Comparison of ENCODE assay signal across 22 cellular contexts in genomic region chr6:133748628-133749027, GRCh38.
"Had no signal": no experiment of that assay in that cellular context is flagged by ENCODE, and none has a peak within 500 bp of the region (broad histone marks: within the 10 kb centered on the region; RNA-seq: fewer than 3 reads in every experiment).

No MANE protein-coding gene starts in this region.

- H3K9me3 ChIP-seq: thyroid gland had no signal

- H3K4me1 Mint-ChIP-seq: activated CD4-positive, alpha-beta T cell treated with anti-CD3 and anti-CD28 coated beads, Interleukin-2, amount 10 ng/mL, durations not matched to agents 24 days and 14 days; brain; central memory CD8-positive, alpha-beta T cell; neural crest cell had no signal

- DNase-seq: activated CD4-positive, alpha-beta T cell treated with anti-CD3 and anti-CD28 coated beads, Interleukin-2, amount 10 ng/mL, durations not matched to agents 24 days and 14 days; activated CD8-positive, alpha-beta T cell treated with anti-CD3 and anti-CD28 coated beads, Interleukin-2, amount 10 ng/mL, durations not matched to agents 7 days and 5 days; activated naive CD4-positive, alpha-beta T cell treated with anti-CD3 and anti-CD28 coated beads for 36 hours; activated T-cell treated with anti-CD3 and anti-CD28 coated beads, Interleukin-2, amount 50 U/mL, for 24 hours; foreskin keratinocyte; glutamatergic neuron; hippocampal formation; left colon; mammary epithelial cell; stimulated activated CD4-positive, alpha-beta T cell treated with anti-CD3 and anti-CD28 coated beads, Interleukin-12 subunit alpha, Interleukin-12 subunit beta, amount 100 ng/mL, for 4 hours; stimulated activated CD4-positive, alpha-beta T cell treated with anti-CD3 and anti-CD28 coated beads, Interleukin-1b, Interleukin-23, amount 100 ng/mL, for 48 hours; stimulated activated CD8-positive, alpha-beta memory T cell treated with anti-CD3 and anti-CD28 coated beads, Interleukin-4, amount 100 ng/mL, for 48 hours; stimulated activated naive CD4-positive, alpha-beta T cell treated with Interleukin-2 at 50 U/mL for 16 hours; T-helper 1 cell; T1000; thyroid gland had no signal

- H3K4me1 ChIP-seq: thyroid gland had no signal

- ATAC-seq: activated CD8-positive, alpha-beta T cell treated with anti-CD3 and anti-CD28 coated beads, Interleukin-2, amount 10 ng/mL, durations not matched to agents 7 days and 5 days; foreskin keratinocyte; left colon had no signal

- H3K4me3 Mint-ChIP-seq: activated CD4-positive, alpha-beta T cell treated with anti-CD3 and anti-CD28 coated beads, Interleukin-2, amount 10 ng/mL, durations not matched to agents 24 days and 14 days; activated CD8-positive, alpha-beta T cell treated with anti-CD3 and anti-CD28 coated beads, Interleukin-2, amount 10 ng/mL, durations not matched to agents 7 days and 5 days; activated naive CD4-positive, alpha-beta T cell treated with anti-CD3 and anti-CD28 coated beads for 36 hours; activated T-cell treated with anti-CD3 and anti-CD28 coated beads, Interleukin-2, amount 50 U/mL, for 24 hours; brain; central memory CD8-positive, alpha-beta T cell; neural crest cell had no signal

- H3K27ac Mint-ChIP-seq: activated CD4-positive, alpha-beta T cell treated with anti-CD3 and anti-CD28 coated beads, Interleukin-2, amount 10 ng/mL, durations not matched to agents 24 days and 14 days; activated CD8-positive, alpha-beta T cell treated with anti-CD3 and anti-CD28 coated beads, Interleukin-2, amount 10 ng/mL, durations not matched to agents 7 days and 5 days; activated naive CD4-positive, alpha-beta T cell treated with anti-CD3 and anti-CD28 coated beads for 36 hours; activated T-cell treated with anti-CD3 and anti-CD28 coated beads, Interleukin-2, amount 50 U/mL, for 24 hours; activated T-helper 2 cell treated with anti-CD3 and anti-CD28 coated beads, Interferon-gamma antibody, Interleukin-2, Interleukin-4, amounts not matched to agents 10 μg/mL and 5 μg/mL and 100 μg/mL, durations not matched to agents 14 hours and 24 hours and 36 hours; brain; progenitor cell of endocrine pancreas had no signal

- H3K4me3 ChIP-seq: coronary artery, thyroid gland had no signal

- H3K27ac ChIP-seq: coronary artery, foreskin keratinocyte, thyroid gland had no signal

- H3K9me3 Mint-ChIP-seq: activated CD4-positive, alpha-beta T cell treated with anti-CD3 and anti-CD28 coated beads, Interleukin-2, amount 10 ng/mL, durations not matched to agents 24 days and 14 days; activated naive CD4-positive, alpha-beta T cell treated with anti-CD3 and anti-CD28 coated beads for 36 hours; activated T-cell treated with anti-CD3 and anti-CD28 coated beads, Interleukin-2, amount 50 U/mL, for 24 hours; activated T-helper 2 cell treated with anti-CD3 and anti-CD28 coated beads, Interferon-gamma antibody, Interleukin-2, Interleukin-4, amounts not matched to agents 10 μg/mL and 5 μg/mL and 100 μg/mL, durations not matched to agents 14 hours and 24 hours and 36 hours; central memory CD8-positive, alpha-beta T cell had no signal

- H3K36me3 Mint-ChIP-seq: brain had no signal

- H3K36me3 ChIP-seq: thyroid gland had no signal

- H3K27me3 ChIP-seq: foreskin keratinocyte, thyroid gland had no signal

- H3K27me3 Mint-ChIP-seq: activated CD4-positive, alpha-beta T cell treated with anti-CD3 and anti-CD28 coated beads, Interleukin-2, amount 10 ng/mL, durations not matched to agents 24 days and 14 days; brain; central memory CD8-positive, alpha-beta T cell had no signal
